ENCODE assay signal across 10 cellular contexts in the genomic region with DNA sequence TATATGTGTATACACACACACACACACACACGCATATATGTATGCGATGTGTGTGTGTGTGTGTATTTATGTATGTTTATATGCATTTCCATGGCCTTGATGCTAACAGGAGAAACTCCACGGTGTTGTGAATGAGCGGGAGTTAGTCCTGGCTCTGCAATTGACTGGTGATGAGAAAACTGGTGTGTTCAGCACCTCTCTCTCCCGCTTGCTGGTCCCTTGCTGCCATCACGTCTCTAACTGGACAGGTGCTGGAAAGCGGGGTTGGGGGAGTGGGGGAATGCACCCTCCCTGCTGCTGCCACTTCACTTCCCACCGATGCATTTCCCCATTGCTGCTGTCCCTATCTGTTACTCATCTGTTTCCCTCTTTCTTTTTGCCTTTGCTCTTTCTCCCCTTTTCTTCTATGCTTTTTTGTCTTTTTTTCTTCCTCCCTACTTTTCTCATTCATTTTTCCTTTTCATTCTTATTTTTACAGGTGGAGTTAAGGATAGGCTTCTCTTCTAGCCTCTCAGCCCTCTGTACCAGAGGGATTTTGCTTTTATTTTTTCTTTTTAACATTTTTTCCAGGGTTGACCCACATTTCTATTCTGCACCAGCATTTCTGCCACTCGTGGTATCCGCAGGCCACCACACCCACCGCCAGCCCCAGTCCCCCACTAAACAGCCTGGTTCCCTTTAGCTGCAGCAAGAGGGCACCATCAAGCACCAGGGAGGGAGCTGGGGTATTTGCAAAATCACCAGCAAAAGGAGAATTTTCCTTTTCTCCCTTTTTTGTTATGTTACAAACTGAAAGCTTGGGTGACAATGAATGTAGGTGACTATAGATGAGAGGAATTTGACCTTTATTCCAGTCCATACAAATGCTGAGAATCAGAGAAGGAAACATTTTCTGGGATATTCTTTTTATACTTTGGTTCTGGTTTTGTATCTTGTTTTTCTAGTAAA.
DNase-seq lines count a peak whose midpoint lies in the region; ATAC-seq and TF ChIP-seq lines count a peak whose summit lies in the region.
"Had no signal": no experiment of that assay in that cellular context is flagged by ENCODE, and none has a peak within 500 bp of the region (broad histone marks: within the 10 kb centered on the region; RNA-seq: fewer than 3 reads in every experiment).

No MANE protein-coding gene starts in this region.

- no peak overlapping the region for H3K18ac ChIP-seq in mesendoderm (ENCODE audit: low read length)

- H2BK15ac ChIP-seq in mesendoderm (replicated peaks; ENCODE audit: low read depth) = no peak overlapping the region

- H3K27me3 ChIP-seq in cardiac muscle cell = no peaks in the 10 kb centered on the region
- no peaks in the 10 kb centered on the region for H3K27me3 ChIP-seq in mesendoderm (ENCODE audit: insufficient read depth, low read length, poor library complexity)
- H3K27me3 ChIP-seq in vagina = no peaks in the 10 kb centered on the region
- H3K27me3 ChIP-seq: neutrophil had no signal

- TF ChIP-seq POLR2A in vagina (IDR thresholded peaks at IDR 0.05) = no peak

- no peak for ATAC-seq in Right ventricle myocardium superior (ENCODE audit: poor library complexity)

- DNase-seq in cardiac muscle cell (ENCODE audit: low read depth in 1 of 2, low spot score in 1 of 2) (no peak), Right ventricle myocardium superior (no peak), choroid plexus epithelial cell (ENCODE audit: low read depth) (no peak), mesendoderm (peak; percentile 48), vagina (ENCODE audit: extremely low spot score in 2 of 2) (peak in 1 of 2 donors; percentile 58), SKM-1 (lab: John Stamatoyannopoulos, UW; ENCODE audit: unreplicated experiment) (no peak), nephron progenitor cell (no peak)
- no peak for DNase-seq in effector CD4-positive, alpha-beta T cell
- DNase-seq: activated CD4-positive, alpha-beta T cell treated with anti-CD3 and anti-CD28 coated beads for 1 hour had no signal

- intact Hi-C loops in Right ventricle myocardium superior (cut with DNase I) = no loop called here
- intact Hi-C loops in vagina (cut with DNase I) = no loop called here

- peaks cover 19% of the 10 kb centered on the region for H3K4me1 Mint-ChIP-seq in nephron progenitor cell

- H3K79me1 ChIP-seq in mesendoderm (ENCODE audit: low read length) = no peaks in the 10 kb centered on the region

- WGBS in mesendoderm (ENCODE audit: extremely low coverage, insufficient coverage, low lambda C conversion rate) = no CpG with 5 or more reads among the region's 11 CpGs

- H4K8ac ChIP-seq in mesendoderm (ENCODE audit: low read depth, low read length) = no peak overlapping the region

- peaks cover 4% of the 10 kb centered on the region for H3K27me3 Mint-ChIP-seq in nephron progenitor cell (ENCODE audit: low read depth, poor library complexity)

- H3K4me3 ChIP-seq in cardiac muscle cell (no peak overlapping the region), choroid plexus epithelial cell (ENCODE audit: low read depth, low read length) (no peak overlapping the region), mesendoderm (ENCODE audit: low read length) (no peak overlapping the region), vagina (no peak overlapping the region)

- no peak overlapping the region for H3K4ac ChIP-seq in mesendoderm (ENCODE audit: low read depth, low read length)

- H3K27ac Mint-ChIP-seq in nephron progenitor cell = no peak overlapping the region

- no peak overlapping the region for H4K5ac ChIP-seq in mesendoderm (ENCODE audit: low read length)

- H3K4me2 ChIP-seq in mesendoderm (ENCODE audit: low read length) = no peak overlapping the region

- no peak overlapping the region for H2BK5ac ChIP-seq in mesendoderm (ENCODE audit: low read length)

- no peak overlapping the region for H2AK5ac ChIP-seq in mesendoderm (ENCODE audit: low read length)

- no peak overlapping the region for H3K4me3 Mint-ChIP-seq in nephron progenitor cell

- H2BK120ac ChIP-seq in mesendoderm (ENCODE audit: low read depth, low read length) = no peak overlapping the region

- H3K56ac ChIP-seq in mesendoderm (ENCODE audit: low read length) = no peak overlapping the region

- peak overlapping the region; percentile 26 for H3K23ac ChIP-seq in mesendoderm (ENCODE audit: low read length)

- H3K9me3 ChIP-seq in cardiac muscle cell (ENCODE audit: low read depth) (no peaks in the 10 kb centered on the region), vagina (no peaks in the 10 kb centered on the region)
- H3K9me3 ChIP-seq: neutrophil had no signal

- no peak overlapping the region for H3K9ac ChIP-seq in mesendoderm (ENCODE audit: low read length)

- TF ChIP-seq CTCF in cardiac muscle cell (IDR thresholded peaks at IDR 0.05; ENCODE audit: low read depth, low read length) (peak; percentile 30), choroid plexus epithelial cell (conservative IDR thresholded peaks at IDR 0.05; ENCODE audit: low read depth, low read length) (peak; percentile 52), vagina (IDR thresholded peaks at IDR 0.05) (no peak), nephron progenitor cell (IDR thresholded peaks at IDR 0.05) (no peak)

- H3K4me1 ChIP-seq in cardiac muscle cell (ENCODE audit: low read depth) (peaks cover 14% of the 10 kb centered on the region), mesendoderm (ENCODE audit: control insufficient read depth, low read depth, low read length) (peaks cover 8% of the 10 kb centered on the region), vagina (peaks cover 67% of the 10 kb centered on the region)

- H3K9me3 Mint-ChIP-seq in nephron progenitor cell = no peaks in the 10 kb centered on the region

- H3K36me3 ChIP-seq in cardiac muscle cell (no peaks in the 10 kb centered on the region), mesendoderm (ENCODE audit: control insufficient read depth, insufficient read depth, low read length) (no peaks in the 10 kb centered on the region), vagina (no peaks in the 10 kb centered on the region)

- peaks cover 12% of the 10 kb centered on the region for H3K36me3 Mint-ChIP-seq in nephron progenitor cell (ENCODE audit: low read depth)

- H3K27ac ChIP-seq in cardiac muscle cell = no peak overlapping the region
- no peak overlapping the region for H3K27ac ChIP-seq in mesendoderm (ENCODE audit: low read depth, low read length)
- peak overlapping the region; percentile 40 for H3K27ac ChIP-seq in vagina

- H3K79me2 ChIP-seq in mesendoderm (ENCODE audit: control insufficient read depth, insufficient read depth, low read length) = no peaks in the 10 kb centered on the region

Comparison
In these comparisons a context has a peak if more than half of its experiments do, and no peak if none do; other contexts are left out.
1. CTCF ChIP-seq: peak in cardiac muscle cell (single experiment) and choroid plexus epithelial cell (single experiment); none in vagina (0 of 3) and nephron progenitor cell (single experiment).